8 cellular contexts compared by ENCODE assay signal in the genomic region with DNA sequence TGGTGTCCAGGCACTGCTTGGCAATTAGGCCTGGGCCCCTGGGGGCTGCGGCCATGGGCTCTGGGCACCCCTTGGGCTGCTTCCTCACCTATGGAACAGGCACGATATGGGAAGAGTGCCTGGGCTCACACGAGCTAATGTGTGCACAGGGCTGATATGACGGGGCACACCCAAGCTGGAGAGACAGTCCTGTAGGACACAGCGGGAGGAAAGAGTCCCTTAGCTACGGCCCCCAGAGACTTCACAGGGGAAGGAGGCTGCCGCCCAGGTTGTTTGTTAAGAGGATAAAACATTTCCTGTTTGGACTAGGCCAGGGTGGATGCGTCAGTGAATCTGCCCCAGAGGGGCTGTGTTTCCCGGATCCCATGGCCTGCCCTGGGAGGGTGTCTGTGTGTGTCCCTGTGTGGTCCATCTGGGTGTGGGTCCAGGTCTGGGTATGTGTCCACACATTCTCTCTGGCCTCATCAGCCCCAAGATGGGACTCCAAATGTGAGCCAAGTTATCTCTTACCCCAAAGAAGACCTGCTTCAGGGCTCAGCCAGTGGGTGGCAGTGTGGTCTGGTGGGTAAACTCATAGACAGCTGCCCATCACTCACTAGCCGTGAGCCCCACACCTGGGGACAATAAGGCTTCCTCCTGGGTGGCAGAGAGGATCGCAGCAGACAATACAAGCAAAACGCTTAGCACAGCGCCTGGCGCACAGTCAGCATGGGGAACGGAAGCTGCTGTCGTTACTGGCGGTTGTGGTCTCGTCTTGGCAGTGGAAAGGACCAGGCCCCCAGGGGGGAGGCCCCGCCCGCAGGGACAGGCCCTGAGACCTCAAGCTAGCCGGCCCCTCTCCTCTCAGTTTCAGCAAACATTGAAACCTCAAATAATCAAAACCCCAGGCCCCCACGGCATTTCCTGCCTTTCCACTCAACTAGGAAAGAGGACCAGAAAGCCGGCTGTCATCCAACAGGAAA. TPM values are rescaled to one million over a fixed set of nuclear protein-coding genes. Genes with fewer than 3 reads are reported as not detected.
DNase-seq lines count a peak whose midpoint lies in the region; ATAC-seq and TF ChIP-seq lines count a peak whose summit lies in the region.

No MANE protein-coding gene starts in this region.

- H3K4me3 ChIP-seq in KMS-11 (IDR thresholded peaks at IDR 0.05; ENCODE audit: insufficient read depth, low read depth, low read length), result no peak overlapping the region
- H3K4me3 ChIP-seq in endodermal cell (ENCODE audit: low read length), result no peak overlapping the region

- no peaks in the 10 kb centered on the region for H4K20me1 ChIP-seq in KMS-11 (ENCODE audit: insufficient read depth)

- no peaks in the 10 kb centered on the region for H3K36me3 ChIP-seq in KMS-11 (ENCODE audit: insufficient read depth)
- H3K36me3 ChIP-seq in endodermal cell (ENCODE audit: control insufficient read depth, insufficient read depth, low read length), result no peaks in the 10 kb centered on the region

- WGBS in endodermal cell (ENCODE audit: insufficient coverage in 1 of 2, insufficient read length in 1 of 2), 2 experiments, result 62 to 68% methylated on average over 15 to 23 of the region's 23 CpGs

- H2AFZ ChIP-seq in KMS-11 (ENCODE audit: low read depth), result no peak overlapping the region

- TF ChIP-seq POLR2A in GM10847 (IDR thresholded peaks at IDR 0.05; ENCODE audit: extremely low read depth, insufficient read length), result peak; percentile 29

- H3K4me1 Mint-ChIP-seq in activated CD4-positive, alpha-beta T cell treated with anti-CD3 and anti-CD28 coated beads for 36 hours, result peaks cover 16% of the 10 kb centered on the region
- H3K4me1 Mint-ChIP-seq in endodermal cell (peaks cover 17% of the 10 kb centered on the region), neural crest cell (peaks cover 30% of the 10 kb centered on the region)

- no peaks in the 10 kb centered on the region for H3K9me3 ChIP-seq in endodermal cell (ENCODE audit: control insufficient read depth, low read length)

- CTCF ChIA-PET in activated CD4-positive, alpha-beta T cell treated with anti-CD3 and anti-CD28 coated beads for 36 hours (lab: Charles Lee), result interaction anchor here (0.6 to 3.0 kb wide), 7 partner anchors 24 to 249 kb away, joined by 3 to 19 read pairs (median 3); no protein-coding TSS in a partner anchor

- no peaks in the 10 kb centered on the region for H3K36me3 Mint-ChIP-seq in activated CD4-positive, alpha-beta T cell treated with anti-CD3 and anti-CD28 coated beads for 36 hours (ENCODE audit: low read depth)
- H3K36me3 Mint-ChIP-seq in endodermal cell (ENCODE audit: low read depth) (no peaks in the 10 kb centered on the region), neural crest cell (ENCODE audit: low read depth) (no peaks in the 10 kb centered on the region)

- H3K27ac ChIP-seq in KMS-11 (peak overlapping the region; percentile 59), endodermal cell (ENCODE audit: low read depth, low read length) (peak overlapping the region; percentile 8)

- peaks cover 34% of the 10 kb centered on the region for H3K27me3 Mint-ChIP-seq in activated CD4-positive, alpha-beta T cell treated with anti-CD3 and anti-CD28 coated beads for 36 hours
- H3K27me3 Mint-ChIP-seq in endodermal cell (ENCODE audit: insufficient read depth), result peaks cover 4% of the 10 kb centered on the region
- H3K27me3 Mint-ChIP-seq in neural crest cell (ENCODE audit: low read depth), result peaks cover 15% of the 10 kb centered on the region

- peak overlapping the region; percentile 46 for H3K4me2 ChIP-seq in KMS-11

- no peaks in the 10 kb centered on the region for H3K9me3 Mint-ChIP-seq in activated CD4-positive, alpha-beta T cell treated with anti-CD3 and anti-CD28 coated beads for 36 hours (ENCODE audit: low read depth)
- H3K9me3 Mint-ChIP-seq in endodermal cell (no peaks in the 10 kb centered on the region), neural crest cell (no peaks in the 10 kb centered on the region)

- H3K9ac ChIP-seq in KMS-11 (no peak overlapping the region; the same call in 1 of the 2 replicates), endodermal cell (ENCODE audit: extremely low read depth, low read length, poor library complexity, severe bottlenecking) (no peak overlapping the region)

- POLR2A ChIA-PET in activated CD4-positive, alpha-beta T cell treated with anti-CD3 and anti-CD28 coated beads for 36 hours (lab: Charles Lee), result interaction anchor here (0.9 kb wide), 1 partner anchor 69 kb away, joined by 3 read pairs; no protein-coding TSS in a partner anchor

- 0 out of 2 replicates have a peak, but pooled peaks have one; percentile 36 for TF ChIP-seq CTCF in KMS-11 (conservative IDR thresholded peaks at IDR 0.05; ENCODE audit: low read depth, low read length)
- peak; percentile 71 for TF ChIP-seq CTCF in endodermal cell (conservative IDR thresholded peaks at IDR 0.05)
- peak; percentile 46 for TF ChIP-seq CTCF in neural crest cell (conservative IDR thresholded peaks at IDR 0.05)

- peak overlapping the region; percentile 19 for H3K27ac Mint-ChIP-seq in activated CD4-positive, alpha-beta T cell treated with anti-CD3 and anti-CD28 coated beads for 36 hours
- H3K27ac Mint-ChIP-seq in endodermal cell (peak overlapping the region; percentile 70), neural crest cell (ENCODE audit: unreplicated experiment) (peak overlapping the region; percentile 61)

- peak; percentile 80 for DNase-seq in activated CD4-positive, alpha-beta T cell treated with anti-CD3 and anti-CD28 coated beads for 36 hours
- DNase-seq in endodermal cell (peak; percentile 86), neural crest cell (ENCODE audit: low read depth, low spot score) (no peak), NCI-H345 treated with DMSO at 0.1 percent for 48 hours (lab: John Stamatoyannopoulos, UW; ENCODE audit: unreplicated experiment) (no peak), NCI-H1048 (lab: John Stamatoyannopoulos, UW) (no peak)

- H3K4me1 ChIP-seq in KMS-11 (ENCODE audit: low read depth, poor library complexity, severe bottlenecking) (peaks cover 54% of the 10 kb centered on the region), endodermal cell (ENCODE audit: control insufficient read depth, insufficient read depth, low read length) (peaks cover 9% of the 10 kb centered on the region)

- intact Hi-C loops in activated CD4-positive, alpha-beta T cell treated with anti-CD3 and anti-CD28 coated beads for 36 hours (cut with DNase I, micrococcal nuclease), result loop anchor here (1.0 to 5.0 kb wide), 3 partner anchors 35 to 293 kb away; no protein-coding TSS in a partner anchor

- no peak overlapping the region for H3K4me3 Mint-ChIP-seq in activated CD4-positive, alpha-beta T cell treated with anti-CD3 and anti-CD28 coated beads for 36 hours
- H3K4me3 Mint-ChIP-seq in endodermal cell (no peak overlapping the region), neural crest cell (peak overlapping the region; percentile 62)

- peak; percentile 68 for ATAC-seq in GM21526 (IDR thresholded peaks at IDR 0.05; ENCODE audit: low FRiP score, unreplicated experiment)
- peak; percentile 74 for ATAC-seq in activated CD4-positive, alpha-beta T cell treated with anti-CD3 and anti-CD28 coated beads for 36 hours

- H3K79me2 ChIP-seq in KMS-11 (ENCODE audit: insufficient read depth, low read depth), result no peaks in the 10 kb centered on the region

- H3K27me3 ChIP-seq in KMS-11 (ENCODE audit: insufficient read depth, low read depth), result peaks cover 13% of the 10 kb centered on the region
- H3K27me3 ChIP-seq in endodermal cell (ENCODE audit: control insufficient read depth, insufficient read depth, low read length, poor library complexity, severe bottlenecking), result no peaks in the 10 kb centered on the region

RNA-seq across cellular contexts. Expression of a gene that starts 3.2 kb away (rescaled TPM):
- not detected for total RNA-seq in activated CD4-positive, alpha-beta T cell treated with anti-CD3 and anti-CD28 coated beads for 36 hours
- total RNA-seq in endodermal cell (10 to 100 TPM; 19.8 to 41.8 TPM), neural crest cell (9.0 and 10.4 TPM in 2 replicates)
- polyA plus RNA-seq in endodermal cell (2013, experiment 1 of 2), result 29.6 TPM
- polyA plus RNA-seq in endodermal cell (2013, experiment 2 of 2), result 23.9 TPM

Comparison
In these comparisons a context has a peak if more than half of its experiments do, and no peak if none do; other contexts are left out.
1. DNase-seq: peak in activated CD4-positive, alpha-beta T cell treated with anti-CD3 and anti-CD28 coated beads for 36 hours (single experiment) and endodermal cell (single experiment); none in neural crest cell (single experiment), NCI-H345 treated with DMSO at 0.1 percent for 48 hours (single experiment) and NCI-H1048 (single experiment).
2. H3K27ac Mint-ChIP-seq: peak in every context shown above with its lines; median percentile 70 in endodermal cell; 61 in neural crest cell; 19 in activated CD4-positive, alpha-beta T cell treated with anti-CD3 and anti-CD28 coated beads for 36 hours.
3. Peak in every context shown above with its lines, with median percentiles within 50 percentile points of each other: CTCF ChIP-seq.